In genomic region chr14:106414464-106414863, GRCh38 we compare ENCODE assay signal across 6 cellular contexts.
"Had no signal": no experiment of that assay in that cellular context is flagged by ENCODE, and none has a peak within 500 bp of the region (broad histone marks: within the 10 kb centered on the region; RNA-seq: fewer than 3 reads in every experiment).

No MANE protein-coding gene starts in this region.

- FAIRE-seq: GM12878, GM12891, GM12892, GM18507 had no signal

- ATAC-seq: GM12878 had no signal

- DNase-seq: GDM1, GF-D8 had no signal

- H3K4me3 ChIP-seq: GM12878 had no signal
